8 cellular contexts compared by ENCODE assay signal in the genomic region with DNA sequence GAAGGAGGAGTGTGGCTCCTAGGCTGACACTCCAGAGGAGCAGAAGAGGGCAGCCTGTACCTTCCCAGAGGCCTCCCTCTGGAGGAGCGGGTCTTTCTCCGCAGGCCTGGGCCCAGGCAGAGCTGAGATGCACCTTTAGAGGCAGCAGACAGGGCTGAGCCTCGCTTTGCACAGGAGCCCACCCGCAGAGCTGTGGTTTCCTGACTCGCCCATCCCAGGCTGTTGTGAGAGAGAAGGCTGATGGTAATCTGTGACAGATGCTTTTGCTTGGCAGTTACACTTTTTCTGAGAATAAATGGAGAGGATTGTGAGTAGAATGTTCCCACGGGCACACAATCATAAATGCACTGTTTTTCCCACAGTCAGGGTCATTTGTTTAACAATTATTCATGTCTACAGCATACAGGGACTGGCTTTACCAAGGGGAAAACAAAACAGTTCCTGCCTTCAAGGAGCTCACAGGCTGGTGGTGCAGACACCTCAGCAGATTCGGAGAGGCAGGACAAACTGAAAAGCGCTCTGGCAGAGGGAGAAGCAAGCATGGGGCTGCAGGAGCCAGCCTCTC. TPM values are rescaled to one million over a fixed set of nuclear protein-coding genes. Genes with fewer than 3 reads are reported as not detected.
DNase-seq lines count a peak whose midpoint lies in the region; ATAC-seq and TF ChIP-seq lines count a peak whose summit lies in the region.

No MANE protein-coding gene starts in this region.

- H3K36me3 Mint-ChIP-seq in activated T-cell treated with anti-CD3 and anti-CD28 coated beads, Interleukin-2, amount 50 U/mL, for 72 hours (ENCODE audit: insufficient read depth in 2 of 2), result peaks cover 0 to 20% of the 10 kb centered on the region in 2 donors

- POLR2A ChIA-PET in HEK293T (lab: Yijun Ruan, JAX), result no interaction called here

- ATAC-seq in activated T-cell treated with anti-CD3 and anti-CD28 coated beads, Interleukin-2, amount 50 U/mL, for 72 hours (replicated peaks in 1 of 2), result peak; percentile 75 to 84
- no peak for ATAC-seq in GM21390 (IDR thresholded peaks at IDR 0.05; ENCODE audit: unreplicated experiment)

- CTCF ChIA-PET in HEK293T (lab: Yijun Ruan, JAX), result interaction anchor here (1.3 to 1.4 kb wide), 2 partner anchors 18 to 29 kb away, joined by 4 read pairs; no protein-coding TSS in a partner anchor

- peak overlapping the region; percentile 77 to 90 for H3K4me3 Mint-ChIP-seq in activated T-cell treated with anti-CD3 and anti-CD28 coated beads, Interleukin-2, amount 50 U/mL, for 72 hours

- H3K27ac Mint-ChIP-seq in activated T-cell treated with anti-CD3 and anti-CD28 coated beads, Interleukin-2, amount 50 U/mL, for 72 hours, result peak overlapping the region; percentile 95

- peaks cover 100% of the 10 kb centered on the region for H3K4me1 Mint-ChIP-seq in activated T-cell treated with anti-CD3 and anti-CD28 coated beads, Interleukin-2, amount 50 U/mL, for 72 hours (ENCODE audit: low read depth)

- no peaks in the 10 kb centered on the region for H3K27me3 Mint-ChIP-seq in activated T-cell treated with anti-CD3 and anti-CD28 coated beads, Interleukin-2, amount 50 U/mL, for 72 hours (ENCODE audit: low read depth)

- DNase-seq in COR-L47 (lab: John Stamatoyannopoulos, UW), result peak; percentile 9
- DNase-seq in HEK293T (ENCODE audit: extremely low spot score), result peak; percentile 47
- peak; percentile 49 for DNase-seq in NK-92 (lab: John Stamatoyannopoulos, UW; ENCODE audit: unreplicated experiment)
- peak; percentile 77 to 85 for DNase-seq in activated T-cell treated with anti-CD3 and anti-CD28 coated beads, Interleukin-2, amount 50 U/mL, for 72 hours
- DNase-seq in fibroblast of the conjunctiva (ENCODE audit: low read depth), result peak; percentile 23
- peak; percentile 66 for DNase-seq in stimulated activated CD8-positive, alpha-beta memory T cell treated with anti-CD3 and anti-CD28 coated beads, Interleukin-12 subunit alpha, Interleukin-12 subunit beta, amount 100 ng/mL, for 4 hours (ENCODE audit: low read depth)
- DNase-seq in dermis blood vessel endothelial cell, result no peak

- H3K9me3 Mint-ChIP-seq in activated T-cell treated with anti-CD3 and anti-CD28 coated beads, Interleukin-2, amount 50 U/mL, for 72 hours, result no peaks in the 10 kb centered on the region

TF ChIP-seq in HEK293T, 16 proteins besides CTCF, POLR2A, EP300 and RAD21:
- no peak for TF ChIP-seq CTBP1 (IDR thresholded peaks at IDR 0.05; ENCODE audit: borderline replicate concordance)
- no peak for TF ChIP-seq BHLHE40 (IDR thresholded peaks at IDR 0.05; ENCODE audit: borderline replicate concordance)
- TF ChIP-seq ELF4 (IDR thresholded peaks at IDR 0.05), result no peak
- no peak for TF ChIP-seq ZNF384 (IDR thresholded peaks at IDR 0.05)

RNA-seq across cellular contexts. Expression of gene EVL, which starts 13.9 kb away (rescaled TPM):
- total RNA-seq in activated T-cell treated with anti-CD3 and anti-CD28 coated beads, Interleukin-2, amount 50 U/mL, for 72 hours, result 100 to 1,000 TPM; 279 to 343 TPM
- 7.7 and 12.9 TPM in 2 replicates for total RNA-seq in dermis blood vessel endothelial cell

Comparison
In these comparisons a context has a peak if more than half of its experiments do, and no peak if none do; other contexts are left out.
1. RNA of gene EVL, which starts 13.9 kb away (total RNA-seq): 279 to 343 TPM in activated T-cell treated with anti-CD3 and anti-CD28 coated beads, Interleukin-2, amount 50 U/mL, for 72 hours; 7.7 to 12.9 TPM in dermis blood vessel endothelial cell; every median in the first group is over 10 times any median in the second.